ENCODE assay signal across 8 cellular contexts in genomic region chr3:122576174-122576940, GRCh38. TPM values are rescaled to one million over a fixed set of nuclear protein-coding genes. Genes with fewer than 3 reads are reported as not detected.
DNase-seq lines count a peak whose midpoint lies in the region; ATAC-seq and TF ChIP-seq lines count a peak whose summit lies in the region.
"Had no signal": no experiment of that assay in that cellular context is flagged by ENCODE, and none has a peak within 500 bp of the region (broad histone marks: within the 10 kb centered on the region; RNA-seq: fewer than 3 reads in every experiment).

No MANE protein-coding gene starts in this region.

- H3K36me3 Mint-ChIP-seq in T-helper 2 cell treated with Interferon-gamma antibody and Interleukin-4, amounts not matched to agents 5 μg/mL and 100 μg/mL, for 36 hours (ENCODE audit: low read depth), result peaks cover 52% of the 10 kb centered on the region
- H3K36me3 Mint-ChIP-seq in neural progenitor cell, result no peaks in the 10 kb centered on the region

- H3K79me2 ChIP-seq in neural progenitor cell (ENCODE audit: low read depth) (no peaks in the 10 kb centered on the region), SK-N-SH (ENCODE audit: insufficient read depth) (no peaks in the 10 kb centered on the region)

- H3F3A ChIP-seq in neural progenitor cell (ENCODE audit: low read depth), result peaks cover 4% of the 10 kb centered on the region
- H3F3A ChIP-seq in SK-N-SH (replicated peaks; ENCODE audit: insufficient read depth), result no peaks in the 10 kb centered on the region

- H3K27ac ChIP-seq in neural progenitor cell (no peak overlapping the region), SK-N-SH (ENCODE audit: low read depth in 2 of 2, low read length in 1 of 2) (no peak overlapping the region)
- H3K27ac ChIP-seq: SJSA1 had no signal

- peaks cover 6% of the 10 kb centered on the region for H3K4me1 ChIP-seq in neural progenitor cell
- peaks cover 0 to 6% of the 10 kb centered on the region in 2 experiments; a peak in 1 of 4 replicates for H3K4me1 ChIP-seq in SK-N-SH (ENCODE audit: control insufficient read depth in 1 of 2, insufficient read depth in 2 of 2, low read depth in 1 of 2, low read length in 1 of 2)

- H3K9me3 Mint-ChIP-seq in T-helper 2 cell treated with Interferon-gamma antibody and Interleukin-4, amounts not matched to agents 5 μg/mL and 100 μg/mL, for 36 hours, result peaks cover 8% of the 10 kb centered on the region
- H3K9me3 Mint-ChIP-seq in neural progenitor cell, result peaks cover 3% of the 10 kb centered on the region

- POLR2A ChIA-PET in SK-N-SH (lab: Yijun Ruan, JAX), result interaction anchor here (0.9 kb wide), 1 partner anchor 12 kb away, joined by 8 read pairs; the partner anchor contains the start of genes DTX3L and PARP9

- peak; percentile 84 for ATAC-seq in GM19035 (IDR thresholded peaks at IDR 0.05; ENCODE audit: unreplicated experiment)
- peak; percentile 84 for ATAC-seq in HG02870 (IDR thresholded peaks at IDR 0.05; ENCODE audit: unreplicated experiment)

- peaks cover under 1% of the 10 kb centered on the region for H3K9me3 ChIP-seq in neural progenitor cell (ENCODE audit: low read depth)
- H3K9me3 ChIP-seq in SK-N-SH, result peaks cover 5% of the 10 kb centered on the region; the same call in 1 of the 2 replicates
- H3K9me3 ChIP-seq: SJSA1 had no signal

- peak; percentile 43 for DNase-seq in T-helper 2 cell treated with Interferon-gamma antibody and Interleukin-4, amounts not matched to agents 5 μg/mL and 100 μg/mL, for 36 hours (ENCODE audit: low spot score)
- no peak for DNase-seq in neural progenitor cell (ENCODE audit: low spot score)
- DNase-seq in middle frontal gyrus (ENCODE audit: extremely low spot score, low spot score), result no peak
- DNase-seq in SK-N-SH, result no peak
- DNase-seq in C1 segment of cervical spinal cord (lab: John Stamatoyannopoulos, UW), result no peak

- peaks cover 48% of the 10 kb centered on the region for H3K4me1 Mint-ChIP-seq in T-helper 2 cell treated with Interferon-gamma antibody and Interleukin-4, amounts not matched to agents 5 μg/mL and 100 μg/mL, for 36 hours (ENCODE audit: low read depth)
- peaks cover 28% of the 10 kb centered on the region for H3K4me1 Mint-ChIP-seq in neural progenitor cell

- 88% methylated on average over 7 of the region's 8 CpGs for WGBS in SK-N-SH (ENCODE audit: low lambda C conversion rate)

- no peak for TF ChIP-seq CTCF in neural progenitor cell (IDR thresholded peaks at IDR 0.05)
- TF ChIP-seq CTCF in SK-N-SH (IDR thresholded peaks at IDR 0.05), result no peak

- peak overlapping the region; percentile 9 for H3K27ac Mint-ChIP-seq in T-helper 2 cell treated with Interferon-gamma antibody and Interleukin-4, amounts not matched to agents 5 μg/mL and 100 μg/mL, for 36 hours
- peak overlapping the region; percentile 94 for H3K27ac Mint-ChIP-seq in neural progenitor cell

- H2AFZ ChIP-seq in neural progenitor cell (replicated peaks) (no peak overlapping the region), SK-N-SH (ENCODE audit: low read depth) (no peak overlapping the region)

- no peak overlapping the region for H3K4me2 ChIP-seq in neural progenitor cell
- H3K4me2 ChIP-seq in SK-N-SH, result no peak overlapping the region

- H3K4me3 ChIP-seq in neural progenitor cell, result no peak overlapping the region
- H3K4me3 ChIP-seq in SK-N-SH (ENCODE audit: low read depth in 2 of 2, low read length in 1 of 2), result no peak overlapping the region
- H3K4me3 ChIP-seq: SJSA1 had no signal

- H4K20me1 ChIP-seq in neural progenitor cell (ENCODE audit: low read depth), result no peaks in the 10 kb centered on the region
- H4K20me1 ChIP-seq in SK-N-SH (ENCODE audit: insufficient read depth), result no peaks in the 10 kb centered on the region

- H3K27me3 ChIP-seq in neural progenitor cell (peaks cover 30% of the 10 kb centered on the region), SK-N-SH (ENCODE audit: insufficient read depth) (no peaks in the 10 kb centered on the region)

- no peak for TF ChIP-seq EP300 in SK-N-SH (IDR thresholded peaks at IDR 0.05; ENCODE audit: borderline replicate concordance in 1 of 2, low read depth in 1 of 2, low read length in 1 of 2)

- no peaks in the 10 kb centered on the region for H3K27me3 Mint-ChIP-seq in T-helper 2 cell treated with Interferon-gamma antibody and Interleukin-4, amounts not matched to agents 5 μg/mL and 100 μg/mL, for 36 hours (ENCODE audit: low read depth)
- peaks cover 7% of the 10 kb centered on the region for H3K27me3 Mint-ChIP-seq in neural progenitor cell (ENCODE audit: insufficient read depth, low read depth)

- CTCF ChIA-PET in SK-N-SH (lab: Yijun Ruan, JAX), result no interaction called here

- no peak for TF ChIP-seq RAD21 in SK-N-SH (IDR thresholded peaks at IDR 0.05; ENCODE audit: low read length)

- H3K9me2 ChIP-seq in SK-N-SH, result no peaks in the 10 kb centered on the region

- H3K36me3 ChIP-seq in neural progenitor cell (no peaks in the 10 kb centered on the region), SK-N-SH (replicated peaks in 1 of 2; ENCODE audit: control insufficient read depth in 1 of 2, insufficient read depth in 2 of 2, low read length in 1 of 2) (peaks cover 3 to 4% of the 10 kb centered on the region in 2 experiments)

- peak overlapping the region; percentile 13 for H3K4me3 Mint-ChIP-seq in T-helper 2 cell treated with Interferon-gamma antibody and Interleukin-4, amounts not matched to agents 5 μg/mL and 100 μg/mL, for 36 hours
- H3K4me3 Mint-ChIP-seq in neural progenitor cell, result peak overlapping the region; percentile 27

- no peak overlapping the region for H3K9ac ChIP-seq in neural progenitor cell
- no peak overlapping the region for H3K9ac ChIP-seq in SK-N-SH

TF ChIP-seq in SK-N-SH, 30 proteins besides CTCF, POLR2A, EP300 and RAD21:
- no peak for TF ChIP-seq MAX (IDR thresholded peaks at IDR 0.05; ENCODE audit: low read depth)

RNA-seq across cellular contexts. Expression of gene PARP15, which starts 1.1 kb away (rescaled TPM):
- 0.06 TPM in 1 of 2 replicates, not detected in the other for total RNA-seq in neural progenitor cell (ENCODE audit: low replicate concordance)
- not detected in 2 replicates for polyA plus RNA-seq in SK-N-SH (2012; rRNA removed)
- polyA plus RNA-seq in SK-N-SH (2012; cell fraction: cytosol; rRNA removed), result 0.01 TPM in 1 of 2 replicates, not detected in the other
- polyA plus RNA-seq in SK-N-SH (2012; cell fraction: nucleus; rRNA removed), result not detected in 2 replicates
- total RNA-seq: SJSA1 had no signal

RNA-seq across cellular contexts. Expression of gene DTX3L, which starts 12.2 kb away (rescaled TPM):
- total RNA-seq in neural progenitor cell (ENCODE audit: low replicate concordance), result 2.2 and 3.2 TPM in 2 replicates
- 2.6 and 2.7 TPM in 2 replicates for polyA plus RNA-seq in SK-N-SH (2012; rRNA removed)
- polyA plus RNA-seq in SK-N-SH (2012; cell fraction: cytosol; rRNA removed), result 4.7 and 4.8 TPM in 2 replicates
- 2.4 and 3.5 TPM in 2 replicates for polyA plus RNA-seq in SK-N-SH (2012; cell fraction: nucleus; rRNA removed)

RNA-seq across cellular contexts. Expression of gene PARP9, which starts 12.3 kb away (rescaled TPM):
- total RNA-seq in neural progenitor cell (ENCODE audit: low replicate concordance), result 1.0 and 1.2 TPM in 2 replicates
- polyA plus RNA-seq in SK-N-SH (2012; rRNA removed), result 13.5 and 17.4 TPM in 2 replicates
- 16.6 and 17.2 TPM in 2 replicates for polyA plus RNA-seq in SK-N-SH (2012; cell fraction: cytosol; rRNA removed)
- polyA plus RNA-seq in SK-N-SH (2012; cell fraction: nucleus; rRNA removed), result 10.9 and 20.4 TPM in 2 replicates
